26 cellular contexts compared by ENCODE assay signal in genomic region chr19:34834513-34834912, GRCh38.
"Had no signal": no experiment of that assay in that cellular context is flagged by ENCODE, and none has a peak within 500 bp of the region (broad histone marks: within the 10 kb centered on the region; RNA-seq: fewer than 3 reads in every experiment).

No MANE protein-coding gene starts in this region.

- H3K9me3 ChIP-seq: colonic mucosa, esophagus squamous epithelium, gastrocnemius medialis, heart right ventricle, left lung, lower lobe of right lung had no signal

- FAIRE-seq: endometrium, islet of Langerhans, keratinocyte had no signal

- H3K27ac ChIP-seq: colonic mucosa, epithelial cell of prostate, esophagus squamous epithelium, gastrocnemius medialis, heart right ventricle, left lung, lower lobe of right lung had no signal

- DNase-seq: colonic mucosa; cortex of kidney; effector CD8-positive, alpha-beta T cell; effector memory CD8-positive, alpha-beta T cell; endodermal cell; erythroblast; esophagus squamous epithelium; foreskin fibroblast; foreskin melanocyte; gastrocnemius medialis; glutamatergic neuron; head of caudate nucleus; heart right ventricle; hippocampal formation; left cardiac atrium; left lung; left ventricle myocardium superior; lower lobe of right lung; mesendoderm; midbrain; naive thymus-derived CD4-positive, alpha-beta T cell had no signal

- H3K9me3 Mint-ChIP-seq: effector memory CD8-positive, alpha-beta T cell; endodermal cell had no signal

- H3K36me3 ChIP-seq: colonic mucosa, esophagus squamous epithelium, gastrocnemius medialis, heart right ventricle, left lung, lower lobe of right lung had no signal

- H3K4me3 Mint-ChIP-seq: dendritic cell treated with granulocyte-macrophage colony-stimulating factor and Interleukin-4, amounts not matched to agents 40 ng/mL and 50 ng/mL, for 4 days; effector memory CD8-positive, alpha-beta T cell; endodermal cell; naive thymus-derived CD4-positive, alpha-beta T cell had no signal

- H3K27me3 ChIP-seq: colonic mucosa, heart right ventricle had no signal

- H3K27ac Mint-ChIP-seq: dendritic cell treated with granulocyte-macrophage colony-stimulating factor and Interleukin-4, amounts not matched to agents 40 ng/mL and 50 ng/mL, for 4 days; effector memory CD8-positive, alpha-beta T cell; endodermal cell had no signal

- H3K4me3 ChIP-seq: colonic mucosa, esophagus squamous epithelium, gastrocnemius medialis, heart right ventricle, left lung, lower lobe of right lung had no signal
